ENCODE assay signal across 7 cellular contexts in the genomic region with DNA sequence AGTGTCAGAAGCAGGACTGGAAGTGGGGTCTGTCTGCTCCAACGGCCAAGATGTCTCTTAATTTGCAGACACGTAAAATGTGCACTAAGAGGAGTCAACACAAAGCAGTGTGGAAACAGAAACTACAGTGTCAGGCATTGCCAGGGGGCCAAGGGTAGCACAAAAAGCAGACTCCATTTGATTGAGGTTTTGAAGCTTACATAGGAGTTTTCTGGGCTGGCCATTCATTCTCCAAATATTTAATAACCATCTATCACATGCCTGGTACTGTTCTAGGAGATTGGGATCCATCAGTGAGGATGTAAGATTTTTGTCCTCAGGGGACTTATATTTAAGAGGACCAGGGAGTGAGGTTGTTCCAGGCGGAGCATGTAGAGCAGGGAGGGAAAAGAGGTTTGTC. TPM values are rescaled to one million over a fixed set of nuclear protein-coding genes. Genes with fewer than 3 reads are reported as not detected.
"Had no signal": no experiment of that assay in that cellular context is flagged by ENCODE, and none has a peak within 500 bp of the region (broad histone marks: within the 10 kb centered on the region; RNA-seq: fewer than 3 reads in every experiment).

No MANE protein-coding gene starts in this region.

- DNase-seq: IMR-90, KBM-7, KG1 had no signal

- H3K4me1 Mint-ChIP-seq: IgD-negative memory B cell had no signal

- H3K4me3 Mint-ChIP-seq: IgD-negative memory B cell had no signal

- H3K27ac Mint-ChIP-seq: IgD-negative memory B cell had no signal

- H3K4me3 ChIP-seq: K562 had no signal

- H3K36me3 Mint-ChIP-seq: IgD-negative memory B cell had no signal

- ATAC-seq: HepG2, K562 had no signal

- H3K27ac ChIP-seq: HL-60 had no signal

RNA-seq across cellular contexts. Expression of a gene that starts 29.5 kb away (rescaled TPM):
- total RNA-seq: IMR-90 had no signal
- polyA plus RNA-seq: IgD-negative memory B cell, K562 had no signal
